In the genomic region with DNA sequence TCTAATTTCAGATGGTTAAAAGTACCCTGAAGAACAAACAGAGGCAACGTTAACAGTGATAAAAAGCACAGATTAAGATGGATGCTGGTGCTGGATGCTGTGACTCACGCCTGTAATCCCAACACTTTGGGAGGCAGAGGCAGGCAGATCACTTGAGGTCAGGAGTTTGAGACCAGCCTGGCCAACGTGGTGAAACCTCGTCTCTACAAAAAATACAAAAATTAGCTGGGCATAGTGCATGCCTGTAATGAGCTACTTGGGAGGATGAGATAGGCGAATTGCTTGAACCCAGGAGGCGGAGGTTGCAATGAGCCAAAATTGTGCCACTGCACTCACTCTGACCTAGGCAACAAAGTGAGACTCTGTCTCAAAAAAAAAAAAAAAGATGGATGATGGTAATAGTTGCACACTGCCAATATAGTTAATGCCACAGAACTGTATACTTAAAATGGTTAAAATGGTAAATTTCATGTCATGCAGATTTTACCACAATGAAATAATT, we compare ENCODE assay signal across 8 cellular contexts. TPM values are rescaled to one million over a fixed set of nuclear protein-coding genes. Genes with fewer than 3 reads are reported as not detected.
DNase-seq lines count a peak whose midpoint lies in the region; ATAC-seq, FAIRE-seq and TF ChIP-seq lines count a peak whose summit lies in the region.
"Not testable (repeated sequence)": the region's sequence is repeated elsewhere in the genome, so short reads cannot be mapped to it uniquely, and the experiment has no call there.

No MANE protein-coding gene starts in this region.

- TF ChIP-seq POLR2A in esophagus muscularis mucosa (IDR thresholded peaks at IDR 0.05; ENCODE audit: low read depth) = not testable (repeated sequence)

- H3K36me3 Mint-ChIP-seq in astrocyte (ENCODE audit: low read depth, unreplicated experiment) = not testable (repeated sequence)

- H3K4me3 Mint-ChIP-seq in astrocyte (ENCODE audit: unreplicated experiment) = not testable (repeated sequence)

- not testable (repeated sequence) for H3K9me3 Mint-ChIP-seq in astrocyte (ENCODE audit: unreplicated experiment)

- H2AFZ ChIP-seq in astrocyte (ENCODE audit: low read depth, low read length) = peak overlapping the region; percentile 43

- FAIRE-seq in astrocyte (lab: Jason Lieb, UNC) = not testable (repeated sequence)

- ATAC-seq in lower lobe of right lung (peak in 1 of 2 donors; percentile 22), sciatic nerve (peak; percentile 29)

- DNase-seq in Daoy (ENCODE audit: low read depth) (peak; percentile 52), M059J (ENCODE audit: low read depth) (peak; percentile 76), astrocyte (ENCODE audit: low read depth) (peak; percentile 42)
- not testable (repeated sequence) for DNase-seq in esophagus muscularis mucosa (ENCODE audit: extremely low spot score); lower lobe of right lung; sciatic nerve (ENCODE audit: low spot score)

- H3K9me3 ChIP-seq in astrocyte (ENCODE audit: insufficient read depth, low read depth, low read length); esophagus muscularis mucosa; lower lobe of right lung: not testable (repeated sequence)

- H3K4me1 Mint-ChIP-seq in astrocyte (ENCODE audit: low read depth, unreplicated experiment) = peaks cover 24% of the 10 kb centered on the region

- peak overlapping the region; percentile 88 for H3K27ac Mint-ChIP-seq in astrocyte (ENCODE audit: unreplicated experiment)

- TF ChIP-seq CTCF in WI38 (IDR thresholded peaks at IDR 0.05; ENCODE audit: low read depth, low read length); astrocyte (IDR thresholded peaks at IDR 0.05; ENCODE audit: insufficient read depth, low read depth, low read length); esophagus muscularis mucosa (IDR thresholded peaks at IDR 0.05); lower lobe of right lung (IDR thresholded peaks at IDR 0.05): not testable (repeated sequence)

- peaks cover 73% of the 10 kb centered on the region for H3K79me2 ChIP-seq in astrocyte (ENCODE audit: insufficient read depth, low read length)

- not testable (repeated sequence) for H3K27me3 ChIP-seq in astrocyte (ENCODE audit: insufficient read depth, low read length); esophagus muscularis mucosa; lower lobe of right lung (ENCODE audit: low read depth)

- H3K27ac ChIP-seq in astrocyte (ENCODE audit: low read depth, low read length) (peak overlapping the region; percentile 91), esophagus muscularis mucosa (replicated peaks in 1 of 4) (peak overlapping the region; percentile 84 to 89 (median 87)), lower lobe of right lung (peak overlapping the region; percentile 87), urinary bladder (ENCODE audit: low read depth) (peak overlapping the region; percentile 85)

- 45% methylated on average over 6 of the region's 6 CpGs for WGBS in esophagus muscularis mucosa
- 47% methylated on average over 6 of the region's 6 CpGs for WGBS in urinary bladder

- H3K9ac ChIP-seq in astrocyte (ENCODE audit: low read length) = peak overlapping the region; percentile 76

- H3K4me1 ChIP-seq in astrocyte (ENCODE audit: insufficient read depth, low read length) (peaks cover 20% of the 10 kb centered on the region), esophagus muscularis mucosa (peaks cover 33 to 51% (median 45%) of the 10 kb centered on the region in 4 donors), lower lobe of right lung (peaks cover 66% of the 10 kb centered on the region)
- H3K4me1 ChIP-seq in urinary bladder (ENCODE audit: insufficient read depth) = not testable (repeated sequence)

- intact Hi-C loops in esophagus muscularis mucosa (cut with DNase I); lower lobe of right lung (cut with DNase I); sciatic nerve (cut with DNase I): not testable (repeated sequence)

- H3K4me2 ChIP-seq in astrocyte (ENCODE audit: low read length) = peak overlapping the region; percentile 87

- not testable (repeated sequence) for H4K20me1 ChIP-seq in astrocyte (ENCODE audit: insufficient read depth, low read length)

- H3K27me3 Mint-ChIP-seq in astrocyte (ENCODE audit: low read depth, unreplicated experiment) = not testable (repeated sequence)

- H3K36me3 ChIP-seq in astrocyte (ENCODE audit: insufficient read depth, low read length); urinary bladder (ENCODE audit: insufficient read depth): not testable (repeated sequence)
- H3K36me3 ChIP-seq in esophagus muscularis mucosa (peaks cover 0 to 14% (median 7%) of the 10 kb centered on the region in 4 donors), lower lobe of right lung (peaks cover 14% of the 10 kb centered on the region)

- TF ChIP-seq EP300 in esophagus muscularis mucosa (IDR thresholded peaks at IDR 0.05) = not testable (repeated sequence)

- H3K4me3 ChIP-seq in WI38 (ENCODE audit: low read depth, low read length) = peak overlapping the region; percentile 58
- peak overlapping the region; percentile 63 for H3K4me3 ChIP-seq in astrocyte (ENCODE audit: insufficient read depth, low read depth, low read length)
- H3K4me3 ChIP-seq in esophagus muscularis mucosa = peak overlapping the region; percentile 31 to 60 (median 51)
- H3K4me3 ChIP-seq in lower lobe of right lung = peak overlapping the region; percentile 52
- peak overlapping the region; percentile 49 for H3K4me3 ChIP-seq in urinary bladder (ENCODE audit: low read depth, low read length)

RNA-seq across cellular contexts. Expression of gene ILRUN, which starts 38.5 kb away (rescaled TPM):
- 29.5 and 35.8 TPM in 2 replicates for total RNA-seq in Daoy (2014; rRNA removed; shearing (Covaris generic))
- total RNA-seq in M059J (2014; rRNA removed; shearing (Covaris generic)) = 74.6 and 82.9 TPM in 2 replicates
- total RNA-seq in astrocyte (56.0 and 63.3 TPM in 2 replicates), esophagus muscularis mucosa (100 to 1,000 TPM in 3 of 4 donors, 10 to 100 TPM in 1; 88.8 to 109 (median 104) TPM), lower lobe of right lung (90.3 TPM), sciatic nerve (58.6 TPM), urinary bladder (38.1 TPM)
- 76.0 TPM for polyA plus RNA-seq in urinary bladder
